ENCODE assay signal across 22 cellular contexts in genomic region chr10:13401142-13401541, GRCh38.
"Had no signal": no experiment of that assay in that cellular context is flagged by ENCODE, and none has a peak within 500 bp of the region (broad histone marks: within the 10 kb centered on the region; RNA-seq: fewer than 3 reads in every experiment).

No MANE protein-coding gene starts in this region.

- H3K36me3 ChIP-seq: SJSA1 had no signal

- H3K4me3 ChIP-seq: SJSA1 had no signal

- H3K4me1 ChIP-seq: SJSA1 had no signal

- H3K4me2 ChIP-seq: KMS-11, SK-N-SH had no signal

- ATAC-seq: HepG2 had no signal

- H3K27ac ChIP-seq: KMS-11, SJSA1 had no signal

- DNase-seq: IMR-90, Kasumi-1, MM.1S, NCI-H1092 treated with DMSO at 0.1 percent for 48 hours, NCI-H1436, NCI-H187, NCI-H2029, NCI-H2081 treated with DMSO at 0.1 percent for 48 hours, NCI-H2171, NCI-H226, NCI-H446, NCI-H510A, NCI-H524 treated with DMSO at 0.1 percent for 48 hours, NCI-H774, Right ventricle myocardium superior, RPMI8226, SIG-M5, SK-N-SH, SW 1271 had no signal

- H3K27me3 ChIP-seq: SJSA1 had no signal

- H3K9me2 ChIP-seq: SK-N-SH had no signal
